Comparison of ENCODE assay signal across 28 cellular contexts in genomic region chr12:22533155-22533554, GRCh38. TPM values are rescaled to one million over a fixed set of nuclear protein-coding genes. Genes with fewer than 3 reads are reported as not detected.
A peak's percentile ranks its signal among the peaks of the same experiment; 100 is the strongest.
DNase-seq lines count a peak whose midpoint lies in the region; ATAC-seq and TF ChIP-seq lines count a peak whose summit lies in the region.
"Had no signal": no experiment of that assay in that cellular context is flagged by ENCODE, and none has a peak within 500 bp of the region (broad histone marks: within the 10 kb centered on the region; RNA-seq: fewer than 3 reads in every experiment).

No MANE protein-coding gene starts in this region.

- TF ChIP-seq CTCF in CD4-positive, alpha-beta T cell (IDR thresholded peaks at IDR 0.05), result no peak
- TF ChIP-seq CTCF in gastrocnemius medialis (IDR thresholded peaks at IDR 0.05 in 4 of 5, conservative IDR thresholded peaks at IDR 0.05 in 1 of 5), result no peak
- no peak for TF ChIP-seq CTCF in coronary artery (IDR thresholded peaks at IDR 0.05)

- H3K4me1 Mint-ChIP-seq in CD4-positive, alpha-beta T cell (ENCODE audit: low read depth), result peaks cover 44% of the 10 kb centered on the region

- H3K27me3 Mint-ChIP-seq in CD4-positive, alpha-beta T cell, result no peaks in the 10 kb centered on the region

- H3K9me3 ChIP-seq in CD4-positive, alpha-beta T cell (ENCODE audit: control insufficient read depth, low read length), result no peaks in the 10 kb centered on the region
- no peaks in the 10 kb centered on the region for H3K9me3 ChIP-seq in gastrocnemius medialis

- H3K4me3 Mint-ChIP-seq in CD4-positive, alpha-beta T cell, result no peak overlapping the region
- H3K4me3 Mint-ChIP-seq: activated T-helper 1 cell treated with anti-CD3 and anti-CD28 coated beads, Interleukin-12 subunit alpha, Interleukin-12 subunit beta, Interleukin-2, Interleukin-4 antibody, amounts not matched to agents 30 ng/mL and 10 ng/mL and 1 ng/mL, durations not matched to agents 14 hours and 24 hours and 36 hours; H9; T-helper 1 cell treated with Interleukin-12 subunit alpha and Interleukin-12 subunit beta and Interleukin-4 antibody, amounts not matched to agents 30 μg/mL and 1 μg/mL, for 36 hours had no signal

- POLR2A ChIA-PET in CD4-positive, alpha-beta T cell (lab: Charles Lee), result no interaction called here

- peaks cover 0 to under 1% of the 10 kb centered on the region in 2 donors for H3K4me1 ChIP-seq in gastrocnemius medialis
- H3K4me1 ChIP-seq: psoas muscle had no signal

- in situ Hi-C loops in gastrocnemius medialis (cut with MboI; ENCODE audit: low sequenced_read_pairs in 4 of 4), result no loop called here

- no peak overlapping the region for H3K27ac ChIP-seq in CD4-positive, alpha-beta T cell (ENCODE audit: low read depth, low read length)
- H3K27ac ChIP-seq in gastrocnemius medialis (no peak overlapping the region), coronary artery (no peak overlapping the region)
- H3K27ac ChIP-seq: epithelial cell of prostate, psoas muscle, tibial nerve had no signal

- intact Hi-C loops in CD4-positive, alpha-beta T cell (cut with DNase I, micrococcal nuclease), result no loop called here
- intact Hi-C loops in gastrocnemius medialis (cut with DNase I; ENCODE audit: low total_unique reads), result no loop called here

- peaks cover 0 to 31% of the 10 kb centered on the region in 2 donors for H3K36me3 ChIP-seq in gastrocnemius medialis

- H3K36me3 Mint-ChIP-seq in CD4-positive, alpha-beta T cell (ENCODE audit: low read depth), result peaks cover 52% of the 10 kb centered on the region

- no peaks in the 10 kb centered on the region for H3K9me3 Mint-ChIP-seq in CD4-positive, alpha-beta T cell
- H3K9me3 Mint-ChIP-seq: activated naive CD4-positive, alpha-beta T cell treated with anti-CD3 and anti-CD28 coated beads, Interleukin-2, amount 50 U/mL, for 72 hours; activated T-helper 1 cell treated with anti-CD3 and anti-CD28 coated beads, Interleukin-12 subunit alpha, Interleukin-12 subunit beta, Interleukin-2, Interleukin-4 antibody, amounts not matched to agents 30 ng/mL and 10 ng/mL and 1 ng/mL, durations not matched to agents 14 hours and 24 hours and 36 hours; H9; T-helper 1 cell treated with Interleukin-12 subunit alpha and Interleukin-12 subunit beta and Interleukin-4 antibody, amounts not matched to agents 30 μg/mL and 1 μg/mL, for 36 hours had no signal

- no peak for DNase-seq in CD4-positive, alpha-beta T cell
- DNase-seq in DMS79 treated with DMSO at 0.1 percent for 48 hours (lab: John Stamatoyannopoulos, UW) (peak; percentile 92), NCI-H2227 treated with DMSO at 0.1 percent for 48 hours (lab: John Stamatoyannopoulos, UW) (peak; percentile 82), gastrocnemius medialis (no peak), GDM1 (lab: John Stamatoyannopoulos, UW) (no peak), NCI-H1092 (lab: John Stamatoyannopoulos, UW) (no peak), coronary artery (ENCODE audit: low spot score) (no peak)
- DNase-seq: activated CD4-positive, alpha-beta T cell treated with anti-CD3 and anti-CD28 coated beads for 4 hours; C1 segment of cervical spinal cord; Calu3; cerebellar nuclear complex; H9; heart right ventricle; left cardiac atrium; mesenchymal stem cell; MG63; NCI-H1417 treated with DMSO at 0.1 percent for 48 hours; NCI-H2171; NCI-H526; Peyer's patch; psoas muscle had no signal

- no peak for ATAC-seq in CD4-positive, alpha-beta T cell (ENCODE audit: poor library complexity)
- ATAC-seq in HG02678 (IDR thresholded peaks at IDR 0.05; ENCODE audit: unreplicated experiment) (peak; percentile 52), gastrocnemius medialis (no peak)
- ATAC-seq: activated naive CD4-positive, alpha-beta T cell treated with anti-CD3 and anti-CD28 coated beads, Interleukin-2, amount 50 U/mL, for 72 hours; K562; left cardiac atrium; psoas muscle had no signal

- CTCF ChIA-PET in CD4-positive, alpha-beta T cell (lab: Charles Lee), result no interaction called here

- no peaks in the 10 kb centered on the region for H3K27me3 ChIP-seq in CD4-positive, alpha-beta T cell (ENCODE audit: control insufficient read depth, insufficient read depth, low read length)
- no peaks in the 10 kb centered on the region for H3K27me3 ChIP-seq in gastrocnemius medialis
- H3K27me3 ChIP-seq: heart right ventricle, MG63, Peyer's patch, tibial nerve had no signal

- no peak overlapping the region for H3K4me3 ChIP-seq in gastrocnemius medialis
- H3K4me3 ChIP-seq in coronary artery, result no peak overlapping the region
- H3K4me3 ChIP-seq: heart right ventricle, K562, MG63, Peyer's patch, psoas muscle, tibial nerve had no signal

- TF ChIP-seq POLR2A in gastrocnemius medialis (IDR thresholded peaks at IDR 0.05), result no peak

- peak overlapping the region; percentile 24 for H3K27ac Mint-ChIP-seq in CD4-positive, alpha-beta T cell
- H3K27ac Mint-ChIP-seq: activated T-helper 1 cell treated with anti-CD3 and anti-CD28 coated beads, Interleukin-12 subunit alpha, Interleukin-12 subunit beta, Interleukin-2, Interleukin-4 antibody, amounts not matched to agents 30 ng/mL and 10 ng/mL and 1 ng/mL, durations not matched to agents 14 hours and 24 hours and 36 hours; H9; T-helper 1 cell treated with Interleukin-12 subunit alpha and Interleukin-12 subunit beta and Interleukin-4 antibody, amounts not matched to agents 30 μg/mL and 1 μg/mL, for 36 hours had no signal

RNA-seq across cellular contexts. Expression of gene C2CD5, which starts 11.2 kb away (rescaled TPM):
- total RNA-seq in CD4-positive, alpha-beta T cell, result 10 to 100 TPM; 21.8 to 23.2 TPM
- total RNA-seq in gastrocnemius medialis, result 1 to 10 TPM; 5.3 to 9.4 (median 6.9) TPM

Comparison
In these comparisons a context has a peak if more than half of its experiments do, and no peak if none do; other contexts are left out.
1. DNase-seq: peak in DMS79 treated with DMSO at 0.1 percent for 48 hours (single experiment) and NCI-H2227 treated with DMSO at 0.1 percent for 48 hours (single experiment); none in CD4-positive, alpha-beta T cell (0 of 10), gastrocnemius medialis (0 of 2), GDM1 (single experiment), NCI-H1092 (single experiment) and coronary artery (single experiment).